ENCODE assay signal across 1 cellular context in genomic region chr12:94458882-94459772, GRCh38.
TF ChIP-seq lines count a peak whose summit lies in the region.

No MANE protein-coding gene starts in this region.

TF ChIP-seq in HepG2, 621 proteins besides CTCF, POLR2A, EP300 and RAD21 (continued from another document and continues in another):
- TF ChIP-seq MAZ (IDR thresholded peaks at IDR 0.05; ENCODE audit: borderline replicate concordance, low read depth, low read length) (no peak), MAZ (CRISPR knock-in tag; IDR thresholded peaks at IDR 0.05; ENCODE audit: low read depth) (no peak), BORCS8-MEF2B (CRISPR knock-in tag; IDR thresholded peaks at IDR 0.05) (no peak), ZBTB8A (CRISPR knock-in tag; IDR thresholded peaks at IDR 0.05; ENCODE audit: borderline replicate concordance, low read depth) (0 out of 2 replicates have a peak, but pooled peaks have one; percentile 70), ZHX1 (CRISPR knock-in tag; IDR thresholded peaks at IDR 0.05; ENCODE audit: low read depth) (no peak), ZSCAN21 (CRISPR knock-in tag; IDR thresholded peaks at IDR 0.05; ENCODE audit: borderline replicate concordance) (no peak), ZSCAN29 (CRISPR knock-in tag; conservative IDR thresholded peaks at IDR 0.05) (peak; percentile 69; the same call in 1 of the 2 replicates), TGIF2 (CRISPR knock-in tag; IDR thresholded peaks at IDR 0.05) (no peak), PPARG (CRISPR knock-in tag; conservative IDR thresholded peaks at IDR 0.05) (no peak), HMGXB4 (CRISPR knock-in tag; IDR thresholded peaks at IDR 0.05; ENCODE audit: borderline replicate concordance in 1 of 2, low read depth in 1 of 2) (peak in 1 of 2 experiments; percentile 90; a peak in 1 of 4 replicates), GTF3A (CRISPR knock-in tag; conservative IDR thresholded peaks at IDR 0.05) (peak; percentile 83; the same call in 1 of the 2 replicates), PAXIP1 (CRISPR knock-in tag; conservative IDR thresholded peaks at IDR 0.05) (0 out of 2 replicates have a peak, but pooled peaks have one; percentile 32), RFX1 (IDR thresholded peaks at IDR 0.05) (peak; percentile 34; the same call in 1 of the 2 replicates), IKZF1 (IDR thresholded peaks at IDR 0.05) (no peak), ZNF335 (CRISPR knock-in tag; IDR thresholded peaks at IDR 0.05) (no peak), NFIB (CRISPR knock-in tag; IDR thresholded peaks at IDR 0.05; ENCODE audit: borderline replicate concordance) (0 out of 2 replicates have a peak, but pooled peaks have one; percentile 1), MED1 (CRISPR knock-in tag; IDR thresholded peaks at IDR 0.05) (no peak), JUN (CRISPR knock-in tag; IDR thresholded peaks at IDR 0.05) (0 out of 2 replicates have a peak, but pooled peaks have one; percentile 62), SPEN (CRISPR knock-in tag; IDR thresholded peaks at IDR 0.05; ENCODE audit: low read depth) (no peak), ZKSCAN5 (CRISPR knock-in tag; IDR thresholded peaks at IDR 0.05) (peak; percentile 20; the same call in 1 of the 2 replicates), ZNF761 (CRISPR knock-in tag; conservative IDR thresholded peaks at IDR 0.05) (peak; percentile 60; the same call in 1 of the 2 replicates), ZFP41 (CRISPR knock-in tag; IDR thresholded peaks at IDR 0.05; ENCODE audit: borderline replicate concordance) (no peak), FOXP1 (IDR thresholded peaks at IDR 0.05) (no peak), FOXP1 (CRISPR knock-in tag; IDR thresholded peaks at IDR 0.05) (no peak), CBX1 (IDR thresholded peaks at IDR 0.05; ENCODE audit: low read depth) (no peak), SALL1 (CRISPR knock-in tag; IDR thresholded peaks at IDR 0.05) (no peak), ZNF572 (CRISPR knock-in tag; IDR thresholded peaks at IDR 0.05) (0 out of 2 replicates have a peak, but pooled peaks have one; percentile 23), ZNF792 (CRISPR knock-in tag; IDR thresholded peaks at IDR 0.05) (no peak; the same call in 1 of the 2 replicates), ZBTB3 (CRISPR knock-in tag; IDR thresholded peaks at IDR 0.05; ENCODE audit: borderline replicate concordance, low read depth) (peak; percentile 60; the same call in 1 of the 2 replicates), ZBTB46 (CRISPR knock-in tag; IDR thresholded peaks at IDR 0.05; ENCODE audit: borderline replicate concordance) (0 out of 2 replicates have a peak, but pooled peaks have one; percentile 48), ZNF496 (CRISPR knock-in tag; IDR thresholded peaks at IDR 0.05; ENCODE audit: insufficient replicate concordance) (no peak), PLSCR1 (CRISPR knock-in tag; IDR thresholded peaks at IDR 0.05; ENCODE audit: borderline replicate concordance) (no peak), PHB2 (IDR thresholded peaks at IDR 0.05; ENCODE audit: partially characterized antibody) (no peak), BRCA1 (CRISPR knock-in tag; IDR thresholded peaks at IDR 0.05) (no peak), NFKBIZ (CRISPR knock-in tag; IDR thresholded peaks at IDR 0.05) (no peak), ZNF552 (CRISPR knock-in tag; IDR thresholded peaks at IDR 0.05; ENCODE audit: borderline replicate concordance) (no peak), MAF1 (CRISPR knock-in tag; IDR thresholded peaks at IDR 0.05; ENCODE audit: borderline replicate concordance) (no peak), ZBTB1 (CRISPR knock-in tag; IDR thresholded peaks at IDR 0.05; ENCODE audit: borderline replicate concordance) (no peak), ZNF691 (CRISPR knock-in tag; IDR thresholded peaks at IDR 0.05; ENCODE audit: borderline replicate concordance, low read depth) (0 out of 2 replicates have a peak, but pooled peaks have one; percentile 31), ZNF292 (CRISPR knock-in tag; IDR thresholded peaks at IDR 0.05; ENCODE audit: borderline replicate concordance, low read depth) (0 out of 2 replicates have a peak, but pooled peaks have one; percentile 28), HCFC1 (IDR thresholded peaks at IDR 0.05; ENCODE audit: low read depth, low read length) (no peak), SNAPC5 (CRISPR knock-in tag; IDR thresholded peaks at IDR 0.05; ENCODE audit: borderline replicate concordance) (no peak), ZBTB2 (CRISPR knock-in tag; IDR thresholded peaks at IDR 0.05; ENCODE audit: low read depth) (no peak), WIZ (CRISPR knock-in tag; IDR thresholded peaks at IDR 0.05) (no peak), ZBTB7B (CRISPR knock-in tag; IDR thresholded peaks at IDR 0.05) (no peak), RNF2 (conservative IDR thresholded peaks at IDR 0.05; ENCODE audit: low read depth) (no peak; the same call in 1 of the 2 replicates), ZNF576 (CRISPR knock-in tag; IDR thresholded peaks at IDR 0.05) (no peak), BCL6 (CRISPR knock-in tag; IDR thresholded peaks at IDR 0.05) (no peak), ZBTB43 (CRISPR knock-in tag; conservative IDR thresholded peaks at IDR 0.05) (no peak), ZNF558 (CRISPR knock-in tag; IDR thresholded peaks at IDR 0.05; ENCODE audit: borderline replicate concordance) (0 out of 2 replicates have a peak, but pooled peaks have one; percentile 45), ZNF20 (CRISPR knock-in tag; IDR thresholded peaks at IDR 0.05) (no peak), ZMYM3 (CRISPR knock-in tag; IDR thresholded peaks at IDR 0.05) (no peak), AGO2 (optimal IDR thresholded peaks at IDR 0.05; ENCODE audit: low read depth, low read length) (no peak), ESRRA (CRISPR knock-in tag; IDR thresholded peaks at IDR 0.05; ENCODE audit: low read depth) (0 out of 2 replicates have a peak, but pooled peaks have one; percentile 31)
